Comparison of ENCODE assay signal across 28 cellular contexts in genomic region chr14:30177776-30178175, GRCh38.
"Had no signal": no experiment of that assay in that cellular context is flagged by ENCODE, and none has a peak within 500 bp of the region (broad histone marks: within the 10 kb centered on the region; RNA-seq: fewer than 3 reads in every experiment).

No MANE protein-coding gene starts in this region.

- H3K4me1 Mint-ChIP-seq: activated B cell treated with CpG ODN at 0.5 μM for 24 hours; activated CD4-positive, alpha-beta T cell treated with anti-CD3 and anti-CD28 coated beads for 36 hours; activated naive CD8-positive, alpha-beta T cell treated with anti-CD3 and anti-CD28 coated beads for 36 hours; naive thymus-derived CD4-positive, alpha-beta T cell; neural crest cell; stimulated activated memory B cell treated with anti-CD40 and anti-IgM and Interleukin-4, amounts not matched to agents 10 μg/mL and 1 μg/mL and 100 μg/mL, for 72 hours had no signal

- DNase-seq: activated B cell treated with CpG ODN at 0.5 μM for 24 hours; activated CD4-positive, alpha-beta T cell treated with anti-CD3 and anti-CD28 coated beads for 36 hours; activated CD4-positive, alpha-beta T cell treated with anti-CD3 and anti-CD28 coated beads, Interleukin-2, amount 50 U/mL, for 48 hours; activated CD8-positive, alpha-beta memory T cell treated with anti-CD3 and anti-CD28 coated beads, Interleukin-2, amount 50 U/mL, for 48 hours; activated naive CD4-positive, alpha-beta T cell treated with Interleukin-2 at 50 U/mL for 16 hours; activated naive CD8-positive, alpha-beta T cell treated with anti-CD3 and anti-CD28 coated beads for 36 hours; activated T-cell treated with anti-CD3 and anti-CD28 coated beads, Interleukin-2, amount 50 U/mL, for 4 hours; amniotic stem cell; cerebellar nuclear complex; foreskin melanocyte; glutamatergic neuron; kidney glomerular epithelial cell; left lung; naive thymus-derived CD4-positive, alpha-beta T cell; occipital lobe; right lobe of liver; stimulated activated CD4-positive, alpha-beta T cell treated with anti-CD3 and anti-CD28 coated beads, Interleukin-15, amount 100 ng/mL, for 24 hours; stomach; T-helper 9 cell; trophoblast cell had no signal

- H3K36me3 ChIP-seq: esophagus muscularis mucosa, left lung, right lobe of liver, stomach, vagina had no signal

- H3K36me3 Mint-ChIP-seq: activated naive CD8-positive, alpha-beta T cell treated with anti-CD3 and anti-CD28 coated beads for 36 hours; naive thymus-derived CD4-positive, alpha-beta T cell; stimulated activated memory B cell treated with anti-CD40 and anti-IgM and Interleukin-4, amounts not matched to agents 10 μg/mL and 1 μg/mL and 100 μg/mL, for 72 hours had no signal

- H3K9me3 Mint-ChIP-seq: activated B cell treated with CpG ODN at 0.5 μM for 24 hours; activated naive CD8-positive, alpha-beta T cell treated with anti-CD3 and anti-CD28 coated beads for 36 hours; activated T-cell treated with anti-CD3 and anti-CD28 coated beads, Interleukin-2, amount 50 U/mL, for 4 hours had no signal

- H3K27ac Mint-ChIP-seq: activated B cell treated with CpG ODN at 0.5 μM for 24 hours; activated CD4-positive, alpha-beta T cell treated with anti-CD3 and anti-CD28 coated beads for 36 hours; activated naive CD8-positive, alpha-beta T cell treated with anti-CD3 and anti-CD28 coated beads for 36 hours; naive thymus-derived CD4-positive, alpha-beta T cell; stimulated activated memory B cell treated with anti-CD40 and anti-IgM and Interleukin-4, amounts not matched to agents 10 μg/mL and 1 μg/mL and 100 μg/mL, for 72 hours had no signal

- H3K27me3 ChIP-seq: esophagus muscularis mucosa, hepatocyte, left lung, right lobe of liver, stomach, vagina had no signal

- H3K27me3 Mint-ChIP-seq: activated B cell treated with CpG ODN at 0.5 μM for 24 hours; activated CD4-positive, alpha-beta T cell treated with anti-CD3 and anti-CD28 coated beads for 36 hours; activated naive CD8-positive, alpha-beta T cell treated with anti-CD3 and anti-CD28 coated beads for 36 hours; stimulated activated memory B cell treated with anti-CD40 and anti-IgM and Interleukin-4, amounts not matched to agents 10 μg/mL and 1 μg/mL and 100 μg/mL, for 72 hours had no signal

- H3K4me3 Mint-ChIP-seq: activated B cell treated with CpG ODN at 0.5 μM for 24 hours; activated CD4-positive, alpha-beta T cell treated with anti-CD3 and anti-CD28 coated beads for 36 hours; activated naive CD8-positive, alpha-beta T cell treated with anti-CD3 and anti-CD28 coated beads for 36 hours; activated T-cell treated with anti-CD3 and anti-CD28 coated beads, Interleukin-2, amount 50 U/mL, for 4 hours; naive thymus-derived CD4-positive, alpha-beta T cell; neural crest cell; stimulated activated memory B cell treated with anti-CD40 and anti-IgM and Interleukin-4, amounts not matched to agents 10 μg/mL and 1 μg/mL and 100 μg/mL, for 72 hours had no signal

- H3K4me3 ChIP-seq: coronary artery, esophagus muscularis mucosa, hepatocyte, left lung, lung, right lobe of liver, smooth muscle cell, stomach, vagina had no signal

- H3K27ac ChIP-seq: coronary artery, esophagus muscularis mucosa, hepatocyte, left lung, right lobe of liver, stomach, vagina had no signal

- H3K4me1 ChIP-seq: esophagus muscularis mucosa, left lung, right lobe of liver, stomach, vagina had no signal

- H3K9me3 ChIP-seq: esophagus muscularis mucosa, left lung, right lobe of liver, stomach, vagina had no signal
